Comparison of ENCODE assay signal across 1 cellular context in the genomic region with DNA sequence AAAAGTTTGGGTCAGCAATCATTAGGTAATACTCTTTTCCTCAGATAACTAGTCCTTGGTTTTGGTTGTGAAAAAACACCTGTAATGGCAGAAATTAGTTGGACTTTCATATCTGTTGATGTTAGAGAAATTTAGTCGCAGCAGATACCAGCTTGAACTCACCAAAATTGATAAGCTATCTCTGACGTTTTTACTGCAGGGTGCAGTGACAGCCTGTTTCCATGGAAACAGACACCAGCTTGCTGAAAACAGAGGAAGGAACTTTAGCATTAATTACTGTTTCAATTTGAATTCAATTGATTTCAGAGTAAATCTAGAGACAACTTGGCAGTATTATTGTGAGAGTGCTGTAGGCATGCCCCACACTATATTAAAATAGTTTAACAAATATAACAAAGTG.
TF ChIP-seq lines count a peak whose summit lies in the region.

No MANE protein-coding gene starts in this region.

TF ChIP-seq in K562, 482 proteins besides CTCF, POLR2A, EP300 and RAD21 (continued from another document):
- TF ChIP-seq, protein P1, sequence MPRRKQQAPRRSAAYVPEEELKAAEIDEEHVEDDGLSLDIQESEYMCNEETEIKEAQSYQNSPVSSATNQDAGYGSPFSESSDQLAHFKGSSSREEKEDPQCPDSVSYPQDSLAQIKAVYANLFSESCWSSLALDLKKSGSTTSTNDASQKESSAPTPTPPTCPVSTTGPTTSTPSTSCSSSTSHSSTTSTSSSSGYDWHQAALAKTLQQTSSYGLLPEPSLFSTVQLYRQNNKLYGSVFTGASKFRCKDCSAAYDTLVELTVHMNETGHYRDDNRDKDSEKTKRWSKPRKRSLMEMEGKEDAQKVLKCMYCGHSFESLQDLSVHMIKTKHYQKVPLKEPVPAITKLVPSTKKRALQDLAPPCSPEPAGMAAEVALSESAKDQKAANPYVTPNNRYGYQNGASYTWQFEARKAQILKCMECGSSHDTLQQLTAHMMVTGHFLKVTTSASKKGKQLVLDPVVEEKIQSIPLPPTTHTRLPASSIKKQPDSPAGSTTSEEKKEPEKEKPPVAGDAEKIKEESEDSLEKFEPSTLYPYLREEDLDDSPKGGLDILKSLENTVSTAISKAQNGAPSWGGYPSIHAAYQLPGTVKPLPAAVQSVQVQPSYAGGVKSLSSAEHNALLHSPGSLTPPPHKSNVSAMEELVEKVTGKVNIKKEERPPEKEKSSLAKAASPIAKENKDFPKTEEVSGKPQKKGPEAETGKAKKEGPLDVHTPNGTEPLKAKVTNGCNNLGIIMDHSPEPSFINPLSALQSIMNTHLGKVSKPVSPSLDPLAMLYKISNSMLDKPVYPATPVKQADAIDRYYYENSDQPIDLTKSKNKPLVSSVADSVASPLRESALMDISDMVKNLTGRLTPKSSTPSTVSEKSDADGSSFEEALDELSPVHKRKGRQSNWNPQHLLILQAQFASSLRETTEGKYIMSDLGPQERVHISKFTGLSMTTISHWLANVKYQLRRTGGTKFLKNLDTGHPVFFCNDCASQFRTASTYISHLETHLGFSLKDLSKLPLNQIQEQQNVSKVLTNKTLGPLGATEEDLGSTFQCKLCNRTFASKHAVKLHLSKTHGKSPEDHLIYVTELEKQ (CRISPR knock-in tag; IDR thresholded peaks at IDR 0.05), result no peak
- TF ChIP-seq, protein P2, sequence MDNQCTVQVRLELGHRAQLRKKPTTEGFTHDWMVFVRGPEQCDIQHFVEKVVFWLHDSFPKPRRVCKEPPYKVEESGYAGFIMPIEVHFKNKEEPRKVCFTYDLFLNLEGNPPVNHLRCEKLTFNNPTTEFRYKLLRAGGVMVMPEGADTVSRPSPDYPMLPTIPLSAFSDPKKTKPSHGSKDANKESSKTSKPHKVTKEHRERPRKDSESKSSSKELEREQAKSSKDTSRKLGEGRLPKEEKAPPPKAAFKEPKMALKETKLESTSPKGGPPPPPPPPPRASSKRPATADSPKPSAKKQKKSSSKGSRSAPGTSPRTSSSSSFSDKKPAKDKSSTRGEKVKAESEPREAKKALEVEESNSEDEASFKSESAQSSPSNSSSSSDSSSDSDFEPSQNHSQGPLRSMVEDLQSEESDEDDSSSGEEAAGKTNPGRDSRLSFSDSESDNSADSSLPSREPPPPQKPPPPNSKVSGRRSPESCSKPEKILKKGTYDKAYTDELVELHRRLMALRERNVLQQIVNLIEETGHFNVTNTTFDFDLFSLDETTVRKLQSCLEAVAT (IDR thresholded peaks at IDR 0.05), result no peak
- peak; percentile 58 for TF ChIP-seq RFX1 (IDR thresholded peaks at IDR 0.05)
- no peak for TF ChIP-seq NFE2 (IDR thresholded peaks at IDR 0.05; ENCODE audit: low read depth)
- TF ChIP-seq RFX5 (IDR thresholded peaks at IDR 0.05; ENCODE audit: low read depth, low read length), result no peak
- TF ChIP-seq NCOA6 (IDR thresholded peaks at IDR 0.05), result no peak
- TF ChIP-seq SMAD1 (IDR thresholded peaks at IDR 0.05; ENCODE audit: low read depth, low read length, partially characterized antibody), result no peak
